ENCODE assay signal across 19 cellular contexts in the genomic region with DNA sequence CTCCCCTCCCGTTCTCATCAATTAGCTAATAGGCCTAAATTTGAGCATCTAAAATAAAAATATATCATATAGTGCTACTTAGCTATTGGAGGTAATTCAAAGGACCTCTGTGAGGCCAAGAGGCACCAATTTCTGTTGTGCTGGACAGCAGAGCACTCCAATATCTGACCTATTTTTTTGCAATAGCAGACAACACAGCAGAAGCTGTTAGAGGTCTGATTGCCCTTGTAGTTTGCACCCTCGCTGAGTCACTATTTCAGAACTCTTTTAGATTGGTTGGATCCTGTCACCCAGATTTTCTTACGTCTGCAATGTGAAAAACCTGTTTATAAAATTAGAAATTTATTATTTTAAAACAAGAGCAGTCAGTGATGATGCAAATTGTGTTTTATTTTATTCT.
DNase-seq lines count a peak whose midpoint lies in the region; ATAC-seq and TF ChIP-seq lines count a peak whose summit lies in the region.
"Had no signal": no experiment of that assay in that cellular context is flagged by ENCODE, and none has a peak within 500 bp of the region (broad histone marks: within the 10 kb centered on the region; RNA-seq: fewer than 3 reads in every experiment).

No MANE protein-coding gene starts in this region.

- no peak overlapping the region for H3K27ac ChIP-seq in right cardiac atrium (ENCODE audit: low read length)
- no peak overlapping the region for H3K27ac ChIP-seq in gastroesophageal sphincter
- H3K27ac ChIP-seq: 22Rv1, BLaER1, C4-2B had no signal

- TF ChIP-seq EP300 in gastroesophageal sphincter (IDR thresholded peaks at IDR 0.05) = no peak

- ATAC-seq in right cardiac atrium (peak; percentile 58 to 61), Right ventricle myocardium inferior (no peak), gastroesophageal sphincter (no peak)
- ATAC-seq: CD8-positive, alpha-beta T cell had no signal

- no peak overlapping the region for H3K4me3 Mint-ChIP-seq in nephron
- H3K4me3 Mint-ChIP-seq: B cell; CD4-positive, CD25-positive, alpha-beta regulatory T cell; CD8-positive, alpha-beta T cell; HFFc6 had no signal

- no peak for TF ChIP-seq POLR2A in gastroesophageal sphincter (IDR thresholded peaks at IDR 0.05)

- no peaks in the 10 kb centered on the region for H3K27me3 Mint-ChIP-seq in nephron (ENCODE audit: low read depth)
- H3K27me3 Mint-ChIP-seq: B cell had no signal

- TF ChIP-seq CTCF in choroid plexus epithelial cell (conservative IDR thresholded peaks at IDR 0.05; ENCODE audit: low read depth, low read length) (no peak), nephron (IDR thresholded peaks at IDR 0.05; ENCODE audit: unreplicated experiment in 3 of 3) (no peak), gastroesophageal sphincter (IDR thresholded peaks at IDR 0.05) (no peak)

- DNase-seq in right cardiac atrium (no peak), Right ventricle myocardium inferior (ENCODE audit: missing footprints) (no peak), choroid plexus epithelial cell (ENCODE audit: low read depth) (peak; percentile 61), nucleus accumbens (lab: John Stamatoyannopoulos, UW) (no peak), NCI-H774 (lab: John Stamatoyannopoulos, UW) (no peak)
- DNase-seq: Caco-2; CD4-positive, CD25-positive, alpha-beta regulatory T cell; CD8-positive, alpha-beta T cell; DMS153; DND-41; GOT3; HFFc6 had no signal

- 59% methylated on average over 3 of the region's 3 CpGs for WGBS in right cardiac atrium
- WGBS in gastroesophageal sphincter (ENCODE audit: low coverage in 1 of 2), 2 donors = 53 to 72% methylated on average over 3 of the region's 3 CpGs

- H3K9me3 ChIP-seq in right cardiac atrium (ENCODE audit: control insufficient read depth, low read length) (no peaks in the 10 kb centered on the region), gastroesophageal sphincter (no peaks in the 10 kb centered on the region)
- H3K9me3 ChIP-seq: BLaER1, Caco-2, HAP-1 had no signal

- H3K4me3 ChIP-seq in right cardiac atrium (ENCODE audit: low read length) (no peak overlapping the region), choroid plexus epithelial cell (ENCODE audit: low read depth, low read length) (no peak overlapping the region), gastroesophageal sphincter (no peak overlapping the region)
- H3K4me3 ChIP-seq: BLaER1, HAP-1 had no signal

- no peaks in the 10 kb centered on the region for H3K9me3 Mint-ChIP-seq in nephron
- H3K9me3 Mint-ChIP-seq: CD4-positive, CD25-positive, alpha-beta regulatory T cell; CD8-positive, alpha-beta T cell; HFFc6 had no signal

- intact Hi-C loops in right cardiac atrium (cut with DNase I) = no loop called here
- intact Hi-C loops in Right ventricle myocardium inferior (cut with DNase I) = no loop called here

- H3K27ac Mint-ChIP-seq in nephron = peak overlapping the region; percentile 46 to 95 (median 88)
- H3K27ac Mint-ChIP-seq: B cell; CD4-positive, CD25-positive, alpha-beta regulatory T cell; CD8-positive, alpha-beta T cell; HFFc6 had no signal

- H3K36me3 Mint-ChIP-seq in nephron (ENCODE audit: low read depth) = peaks cover 3% of the 10 kb centered on the region
- H3K36me3 Mint-ChIP-seq: CD4-positive, CD25-positive, alpha-beta regulatory T cell; CD8-positive, alpha-beta T cell had no signal

- no peaks in the 10 kb centered on the region for H3K4me1 ChIP-seq in right cardiac atrium (ENCODE audit: control insufficient read depth, insufficient read depth, low read length)
- no peaks in the 10 kb centered on the region for H3K4me1 ChIP-seq in gastroesophageal sphincter

- H3K4me1 Mint-ChIP-seq in nephron = peaks cover 61% of the 10 kb centered on the region
- H3K4me1 Mint-ChIP-seq: CD4-positive, CD25-positive, alpha-beta regulatory T cell had no signal

- no peaks in the 10 kb centered on the region for H3K36me3 ChIP-seq in gastroesophageal sphincter
- H3K36me3 ChIP-seq: HAP-1 had no signal

- H3K27me3 ChIP-seq in right cardiac atrium (ENCODE audit: control insufficient read depth, insufficient read depth) (no peaks in the 10 kb centered on the region), gastroesophageal sphincter (no peaks in the 10 kb centered on the region)
- H3K27me3 ChIP-seq: BLaER1 had no signal

Comparison
In these comparisons a context has a peak if more than half of its experiments do, and no peak if none do; other contexts are left out.
1. ATAC-seq: peak in right cardiac atrium (2 of 2); none in Right ventricle myocardium inferior (single experiment) and gastroesophageal sphincter (single experiment).